18 cellular contexts compared by ENCODE assay signal in genomic region chr11:8098879-8099278, GRCh38. TPM values are rescaled to one million over a fixed set of nuclear protein-coding genes. Genes with fewer than 3 reads are reported as not detected.
A peak's percentile ranks its signal among the peaks of the same experiment; 100 is the strongest.
DNase-seq lines count a peak whose midpoint lies in the region; ATAC-seq and TF ChIP-seq lines count a peak whose summit lies in the region.
"Had no signal": no experiment of that assay in that cellular context is flagged by ENCODE, and none has a peak within 500 bp of the region (broad histone marks: within the 10 kb centered on the region; RNA-seq: fewer than 3 reads in every experiment).

No MANE protein-coding gene starts in this region.

- no peaks in the 10 kb centered on the region for H3K27me3 Mint-ChIP-seq in activated naive CD8-positive, alpha-beta T cell treated with anti-CD3 and anti-CD28 coated beads, Interleukin-2, amount 50 U/mL, for 24 hours
- H3K27me3 Mint-ChIP-seq: activated naive CD4-positive, alpha-beta T cell treated with anti-CD3 and anti-CD28 coated beads, Interleukin-2, amount 50 U/mL, for 24 hours had no signal

- no peaks in the 10 kb centered on the region for H3K4me1 Mint-ChIP-seq in activated naive CD8-positive, alpha-beta T cell treated with anti-CD3 and anti-CD28 coated beads, Interleukin-2, amount 50 U/mL, for 24 hours
- H3K4me1 Mint-ChIP-seq: activated naive CD4-positive, alpha-beta T cell treated with anti-CD3 and anti-CD28 coated beads, Interleukin-2, amount 50 U/mL, for 24 hours had no signal

- DNase-seq in activated effector memory CD4-positive, alpha-beta T cell treated with anti-CD3 and anti-CD28 coated beads, Interleukin-2, amount 50 U/mL, for 16 hours: peak; percentile 31
- DNase-seq in activated effector memory CD4-positive, alpha-beta T cell treated with Interleukin-2 at 50 U/mL for 16 hours: no peak
- peak; percentile 55 for DNase-seq in WERI-Rb-1
- DNase-seq in fibroblast of mammary gland (ENCODE audit: low read depth): peak; percentile 42
- DNase-seq in testis: peak; percentile 13
- DNase-seq in H7: no peak
- DNase-seq in activated naive CD8-positive, alpha-beta T cell treated with anti-CD3 and anti-CD28 coated beads, Interleukin-2, amount 50 U/mL, for 24 hours: no peak
- DNase-seq: NCI-H1436 treated with DMSO at 0.1 percent for 48 hours, NCI-H2171, upper lobe of right lung had no signal

- no peaks in the 10 kb centered on the region for H3K4me1 ChIP-seq in testis
- H3K4me1 ChIP-seq: upper lobe of right lung had no signal

- intact Hi-C loops in testis (cut with DNase I; ENCODE audit: low total_unique reads): loop anchor here (10.0 kb wide), 1 partner anchor 84 kb away; no protein-coding TSS in a partner anchor

- WGBS in testis, 2 donors: 81 to 86% methylated on average over 6 of the region's 6 CpGs

- no peaks in the 10 kb centered on the region for H3K9me3 ChIP-seq in WERI-Rb-1 (ENCODE audit: severe bottlenecking)
- no peaks in the 10 kb centered on the region for H3K9me3 ChIP-seq in testis
- H3K9me3 ChIP-seq: gastroesophageal sphincter, neutrophil, upper lobe of right lung had no signal

- H3K27ac Mint-ChIP-seq in activated naive CD8-positive, alpha-beta T cell treated with anti-CD3 and anti-CD28 coated beads, Interleukin-2, amount 50 U/mL, for 24 hours: no peak overlapping the region
- H3K27ac Mint-ChIP-seq: activated naive CD4-positive, alpha-beta T cell treated with anti-CD3 and anti-CD28 coated beads, Interleukin-2, amount 50 U/mL, for 24 hours; activated T-cell treated with anti-CD3 and anti-CD28 coated beads, Interleukin-2, amount 50 U/mL, for 72 hours had no signal

- H3K27ac ChIP-seq in WERI-Rb-1 (peak overlapping the region; percentile 67), testis (no peak overlapping the region)
- H3K27ac ChIP-seq: gastroesophageal sphincter, KMS-11, neutrophil, RWPE1, upper lobe of right lung had no signal

- TF ChIP-seq CTCF in WERI-Rb-1 (IDR thresholded peaks at IDR 0.05; ENCODE audit: low read depth, low read length): no peak
- TF ChIP-seq CTCF in fibroblast of mammary gland (conservative IDR thresholded peaks at IDR 0.05; ENCODE audit: control insufficient read depth, insufficient read depth, low read depth, low read length): no peak
- no peak for TF ChIP-seq CTCF in testis (IDR thresholded peaks at IDR 0.05)

- ATAC-seq in activated naive CD8-positive, alpha-beta T cell treated with anti-CD3 and anti-CD28 coated beads, Interleukin-2, amount 50 U/mL, for 24 hours: no peak
- no peak for ATAC-seq in HG02970 (IDR thresholded peaks at IDR 0.05; ENCODE audit: low FRiP score, unreplicated experiment)

- H3K27me3 ChIP-seq in WERI-Rb-1 (ENCODE audit: insufficient read depth, low read depth, severe bottlenecking) (no peaks in the 10 kb centered on the region), testis (no peaks in the 10 kb centered on the region), H7 (ENCODE audit: control insufficient read depth, insufficient read depth, low read length) (no peaks in the 10 kb centered on the region)
- H3K27me3 ChIP-seq: gastroesophageal sphincter, neutrophil, upper lobe of right lung had no signal

- H3K4me3 ChIP-seq in WERI-Rb-1 (ENCODE audit: low read depth, low read length): no peak overlapping the region
- H3K4me3 ChIP-seq in fibroblast of mammary gland (ENCODE audit: control insufficient read depth, low read depth, low read length): no peak overlapping the region
- H3K4me3 ChIP-seq in testis: no peak overlapping the region
- H3K4me3 ChIP-seq in H7 (ENCODE audit: insufficient read depth, low read depth, low read length): no peak overlapping the region
- H3K4me3 ChIP-seq: gastroesophageal sphincter, lung, upper lobe of right lung had no signal

- H3K9me3 Mint-ChIP-seq in activated naive CD8-positive, alpha-beta T cell treated with anti-CD3 and anti-CD28 coated beads, Interleukin-2, amount 50 U/mL, for 24 hours: no peaks in the 10 kb centered on the region
- H3K9me3 Mint-ChIP-seq: activated naive CD4-positive, alpha-beta T cell treated with anti-CD3 and anti-CD28 coated beads, Interleukin-2, amount 50 U/mL, for 24 hours; activated T-cell treated with anti-CD3 and anti-CD28 coated beads, Interleukin-2, amount 50 U/mL, for 72 hours had no signal

- no peak for TF ChIP-seq POLR2A in testis (IDR thresholded peaks at IDR 0.05)

- peaks cover 69% of the 10 kb centered on the region for H3K36me3 ChIP-seq in WERI-Rb-1
- no peaks in the 10 kb centered on the region for H3K36me3 ChIP-seq in testis (ENCODE audit: low read depth, missing control alignments)
- peaks cover 22% of the 10 kb centered on the region for H3K36me3 ChIP-seq in H7 (replicated peaks; ENCODE audit: control insufficient read depth, insufficient read depth, low read length)
- H3K36me3 ChIP-seq: neutrophil, upper lobe of right lung had no signal

- no peak overlapping the region for H3K4me3 Mint-ChIP-seq in activated naive CD8-positive, alpha-beta T cell treated with anti-CD3 and anti-CD28 coated beads, Interleukin-2, amount 50 U/mL, for 24 hours
- H3K4me3 Mint-ChIP-seq: activated naive CD4-positive, alpha-beta T cell treated with anti-CD3 and anti-CD28 coated beads, Interleukin-2, amount 50 U/mL, for 24 hours; activated T-cell treated with anti-CD3 and anti-CD28 coated beads, Interleukin-2, amount 50 U/mL, for 72 hours had no signal

- no peaks in the 10 kb centered on the region for H3K36me3 Mint-ChIP-seq in activated naive CD8-positive, alpha-beta T cell treated with anti-CD3 and anti-CD28 coated beads, Interleukin-2, amount 50 U/mL, for 24 hours (ENCODE audit: low read depth)
- H3K36me3 Mint-ChIP-seq: activated naive CD4-positive, alpha-beta T cell treated with anti-CD3 and anti-CD28 coated beads, Interleukin-2, amount 50 U/mL, for 24 hours had no signal

RNA-seq across cellular contexts. Expression of gene TUB, which starts 17.9 kb away (rescaled TPM):
- 10 to 100 TPM; 15.6 to 16.5 TPM for total RNA-seq in testis
- 8.9 TPM for polyA plus RNA-seq in testis (ENCODE audit: insufficient read depth, low read depth, low replicate concordance)
- total RNA-seq in H7 (2014; rRNA removed; shearing (Covaris generic)): 14.6 and 16.4 TPM in 2 replicates

Comparison
In these comparisons a context has a peak if more than half of its experiments do, and no peak if none do; other contexts are left out.
1. DNase-seq: peak in activated effector memory CD4-positive, alpha-beta T cell treated with anti-CD3 and anti-CD28 coated beads, Interleukin-2, amount 50 U/mL, for 16 hours (single experiment), WERI-Rb-1 (single experiment), fibroblast of mammary gland (single experiment) and testis (single experiment); none in activated effector memory CD4-positive, alpha-beta T cell treated with Interleukin-2 at 50 U/mL for 16 hours (single experiment), H7 (single experiment) and activated naive CD8-positive, alpha-beta T cell treated with anti-CD3 and anti-CD28 coated beads, Interleukin-2, amount 50 U/mL, for 24 hours (single experiment).